Comparison of ENCODE assay signal across 27 cellular contexts in genomic region chr15:68629519-68630204, GRCh38. TPM values are rescaled to one million over a fixed set of nuclear protein-coding genes. Genes with fewer than 3 reads are reported as not detected.
DNase-seq lines count a peak whose midpoint lies in the region; ATAC-seq, FAIRE-seq and TF ChIP-seq lines count a peak whose summit lies in the region.
"Had no signal": no experiment of that assay in that cellular context is flagged by ENCODE, and none has a peak within 500 bp of the region (broad histone marks: within the 10 kb centered on the region; RNA-seq: fewer than 3 reads in every experiment).

No MANE protein-coding gene starts in this region.

- peaks cover 46% of the 10 kb centered on the region for H3K79me2 ChIP-seq in astrocyte (ENCODE audit: insufficient read depth, low read length)

- peaks cover 2% of the 10 kb centered on the region for H3K9me3 Mint-ChIP-seq in astrocyte (ENCODE audit: unreplicated experiment)
- H3K9me3 Mint-ChIP-seq: neural crest cell had no signal

- no peak overlapping the region for H3K4me3 ChIP-seq in astrocyte (ENCODE audit: insufficient read depth, low read depth, low read length)
- no peak overlapping the region for H3K4me3 ChIP-seq in thyroid gland (replicated peaks in 1 of 3)
- H3K4me3 ChIP-seq: left ventricle myocardium inferior, suprapubic skin, vagina had no signal

- intact Hi-C loops in thyroid gland (cut with DNase I) = no loop called here

- H2AFZ ChIP-seq in astrocyte (ENCODE audit: low read depth, low read length) = no peak overlapping the region

- H3K4me1 Mint-ChIP-seq in astrocyte (ENCODE audit: low read depth, unreplicated experiment) = peaks cover 16% of the 10 kb centered on the region
- H3K4me1 Mint-ChIP-seq: CD4-positive, CD25-positive, alpha-beta regulatory T cell had no signal

- TF ChIP-seq CTCF in astrocyte (IDR thresholded peaks at IDR 0.05; ENCODE audit: insufficient read depth, low read depth, low read length) (no peak), thyroid gland (IDR thresholded peaks at IDR 0.05) (no peak)

- peaks cover 7% of the 10 kb centered on the region for H3K27me3 Mint-ChIP-seq in astrocyte (ENCODE audit: low read depth, unreplicated experiment)

- H3K9me3 ChIP-seq in astrocyte (ENCODE audit: insufficient read depth, low read depth, low read length) (no peaks in the 10 kb centered on the region), thyroid gland (no peaks in the 10 kb centered on the region)
- H3K9me3 ChIP-seq: left ventricle myocardium inferior, SK-N-SH, suprapubic skin, vagina had no signal

- H3K4me2 ChIP-seq in astrocyte (ENCODE audit: low read length) = peak overlapping the region; percentile 24
- H3K4me2 ChIP-seq: SK-N-SH had no signal

- ATAC-seq in HG03439 (IDR thresholded peaks at IDR 0.05; ENCODE audit: unreplicated experiment) (no peak), HG03025 (IDR thresholded peaks at IDR 0.05; ENCODE audit: low FRiP score, unreplicated experiment) (no peak)

- H4K20me1 ChIP-seq in astrocyte (ENCODE audit: insufficient read depth, low read length) = peaks cover 13% of the 10 kb centered on the region

- TF ChIP-seq POLR2A in thyroid gland (IDR thresholded peaks at IDR 0.05) = no peak

- H3K27me3 ChIP-seq in astrocyte (ENCODE audit: insufficient read depth, low read length) (no peaks in the 10 kb centered on the region), thyroid gland (no peaks in the 10 kb centered on the region)
- H3K27me3 ChIP-seq: brain microvascular endothelial cell, suprapubic skin, vagina had no signal

- WGBS in thyroid gland, 2 donors = 46 to 60% methylated on average over 8 of the region's 8 CpGs

- no peaks in the 10 kb centered on the region for H3K36me3 Mint-ChIP-seq in astrocyte (ENCODE audit: low read depth, unreplicated experiment)
- H3K36me3 Mint-ChIP-seq: CD4-positive, CD25-positive, alpha-beta regulatory T cell had no signal

- H3K9ac ChIP-seq in astrocyte (ENCODE audit: low read length) = no peak overlapping the region
- H3K9ac ChIP-seq: SK-N-SH had no signal

- H3K36me3 ChIP-seq in astrocyte (ENCODE audit: insufficient read depth, low read length) = no peaks in the 10 kb centered on the region
- no peaks in the 10 kb centered on the region for H3K36me3 ChIP-seq in thyroid gland
- H3K36me3 ChIP-seq: brain microvascular endothelial cell, left ventricle myocardium inferior, suprapubic skin, vagina had no signal

- no peak overlapping the region for H3K27ac ChIP-seq in astrocyte (ENCODE audit: low read depth, low read length)
- no peak overlapping the region for H3K27ac ChIP-seq in thyroid gland
- H3K27ac ChIP-seq: brain microvascular endothelial cell, left ventricle myocardium inferior, RWPE1, suprapubic skin, vagina had no signal

- DNase-seq in NCI-H748 (lab: John Stamatoyannopoulos, UW; ENCODE audit: unreplicated experiment) (peak; percentile 20), NCI-H748 treated with DMSO at 0.1 percent for 48 hours (lab: John Stamatoyannopoulos, UW) (no peak), NCI-H1092 (lab: John Stamatoyannopoulos, UW) (peak; percentile 45), astrocyte (ENCODE audit: low read depth) (no peak), thyroid gland (peak; percentile 42 to 46), dedifferentiated amniotic fluid mesenchymal stem cell (ENCODE audit: extremely low spot score) (no peak)
- DNase-seq: activated CD4-positive, alpha-beta T cell treated with anti-CD3 and anti-CD28 coated beads, Interleukin-2, amount 50 U/mL, for 48 hours; activated CD4-positive, CD25-positive, alpha-beta regulatory T cell; activated CD8-positive, alpha-beta memory T cell treated with anti-CD3 and anti-CD28 coated beads, Interleukin-2, amount 50 U/mL, for 48 hours; brain microvascular endothelial cell; CD4-positive, CD25-positive, alpha-beta regulatory T cell; DND-41; effector memory CD4-positive, alpha-beta T cell; hippocampal formation; left ventricle myocardium inferior; NCI-H1048; SK-N-SH; T-helper 9 cell had no signal

- no peak for FAIRE-seq in astrocyte (lab: Jason Lieb, UNC)
- FAIRE-seq: frontal cortex, GM12892 had no signal

- H3K27ac Mint-ChIP-seq in astrocyte (ENCODE audit: unreplicated experiment) = no peak overlapping the region
- H3K27ac Mint-ChIP-seq: CD4-positive, CD25-positive, alpha-beta regulatory T cell; progenitor cell of endocrine pancreas had no signal

- peaks cover 38% of the 10 kb centered on the region for H3K4me1 ChIP-seq in astrocyte (ENCODE audit: insufficient read depth, low read length)
- peaks cover 9 to 20% of the 10 kb centered on the region in 2 donors for H3K4me1 ChIP-seq in thyroid gland

- H3K4me3 Mint-ChIP-seq in astrocyte (ENCODE audit: unreplicated experiment) = no peak overlapping the region
- H3K4me3 Mint-ChIP-seq: CD4-positive, CD25-positive, alpha-beta regulatory T cell; neural crest cell had no signal

RNA-seq across cellular contexts. Expression of gene CORO2B, which starts 50.9 kb away (rescaled TPM):
- 6.2 and 7.4 TPM in 2 replicates for total RNA-seq in astrocyte
- total RNA-seq in thyroid gland = 1 to 10 TPM; 3.1 to 9.6 (median 8.6) TPM
- total RNA-seq: CD4-positive, CD25-positive, alpha-beta regulatory T cell had no signal

Comparison
In these comparisons a context has a peak if more than half of its experiments do, and no peak if none do; other contexts are left out.
1. DNase-seq: peak in NCI-H748 (single experiment), NCI-H1092 (single experiment) and thyroid gland (2 of 2); none in NCI-H748 treated with DMSO at 0.1 percent for 48 hours (single experiment), astrocyte (single experiment) and dedifferentiated amniotic fluid mesenchymal stem cell (single experiment).